ENCODE assay signal across 27 cellular contexts in the genomic region with DNA sequence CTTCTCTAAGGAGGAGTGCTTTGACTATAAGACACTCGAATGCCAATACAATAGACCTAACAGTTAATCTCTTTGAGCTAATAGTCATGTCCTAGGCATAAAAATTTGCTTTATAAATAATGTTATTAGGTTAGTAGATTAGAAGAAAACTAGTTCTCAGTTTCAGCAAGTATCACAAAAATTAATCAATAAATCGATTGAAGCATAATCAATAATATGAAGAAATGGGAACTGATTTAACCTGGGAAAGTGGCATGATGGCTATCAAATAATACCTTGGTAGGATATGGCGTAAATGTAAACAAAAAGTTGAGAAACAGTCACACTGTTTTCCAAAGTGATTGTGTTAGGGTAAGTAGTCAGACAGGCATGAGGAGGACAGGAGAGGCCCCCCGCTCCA.
"Had no signal": no experiment of that assay in that cellular context is flagged by ENCODE, and none has a peak within 500 bp of the region (broad histone marks: within the 10 kb centered on the region; RNA-seq: fewer than 3 reads in every experiment).

No MANE protein-coding gene starts in this region.

- H3K4me3 ChIP-seq: colonic mucosa, coronary artery, dorsolateral prefrontal cortex, esophagus muscularis mucosa, esophagus squamous epithelium, gastrocnemius medialis, gastroesophageal sphincter, heart left ventricle, heart right ventricle had no signal

- H3K36me3 ChIP-seq: colonic mucosa, esophagus muscularis mucosa, esophagus squamous epithelium, gastrocnemius medialis, gastroesophageal sphincter, heart left ventricle, heart right ventricle had no signal

- H3K27ac ChIP-seq: colonic mucosa, coronary artery, dorsolateral prefrontal cortex, epithelial cell of prostate, esophagus muscularis mucosa, esophagus squamous epithelium, foreskin keratinocyte, gastrocnemius medialis, gastroesophageal sphincter, heart left ventricle, heart right ventricle had no signal

- H3K4me1 ChIP-seq: colonic mucosa, esophagus muscularis mucosa, esophagus squamous epithelium, foreskin keratinocyte, gastrocnemius medialis, gastroesophageal sphincter, heart left ventricle, heart right ventricle had no signal

- FAIRE-seq: colon, endometrium, endothelial cell of umbilical vein, frontal cortex had no signal

- DNase-seq: colonic mucosa; cortex of kidney; dermis blood vessel endothelial cell; dorsolateral prefrontal cortex; effector CD4-positive, alpha-beta T cell; effector CD8-positive, alpha-beta T cell; effector memory CD4-positive, alpha-beta T cell; effector memory CD8-positive, alpha-beta T cell; endodermal cell; erythroblast; esophagus squamous epithelium; foreskin fibroblast; foreskin keratinocyte; foreskin melanocyte; gastrocnemius medialis; glutamatergic neuron; head of caudate nucleus; heart left ventricle; heart right ventricle had no signal

- ATAC-seq: effector memory CD8-positive, alpha-beta T cell; foreskin keratinocyte; gastrocnemius medialis; gastroesophageal sphincter; heart left ventricle; heart right ventricle had no signal

- H3K9me3 ChIP-seq: colonic mucosa, esophagus muscularis mucosa, esophagus squamous epithelium, gastrocnemius medialis, gastroesophageal sphincter had no signal

- H3K27me3 ChIP-seq: colonic mucosa, dorsolateral prefrontal cortex, esophagus muscularis mucosa, esophagus squamous epithelium, foreskin keratinocyte, gastrocnemius medialis, gastroesophageal sphincter, heart left ventricle, heart right ventricle had no signal
